In genomic region chrX:53266175-53266574, GRCh38 we compare ENCODE assay signal across 17 cellular contexts. TPM values are rescaled to one million over a fixed set of nuclear protein-coding genes. Genes with fewer than 3 reads are reported as not detected.
DNase-seq lines count a peak whose midpoint lies in the region; ATAC-seq and TF ChIP-seq lines count a peak whose summit lies in the region.
"Had no signal": no experiment of that assay in that cellular context is flagged by ENCODE, and none has a peak within 500 bp of the region (broad histone marks: within the 10 kb centered on the region; RNA-seq: fewer than 3 reads in every experiment).

No MANE protein-coding gene starts in this region.

- H3K36me3 Mint-ChIP-seq in chondrocyte (ENCODE audit: low read depth): peaks cover 2% of the 10 kb centered on the region
- H3K36me3 Mint-ChIP-seq in activated CD4-positive, alpha-beta T cell treated with anti-CD3 and anti-CD28 coated beads for 36 hours (ENCODE audit: low read depth): no peaks in the 10 kb centered on the region
- H3K36me3 Mint-ChIP-seq: activated naive CD8-positive, alpha-beta T cell had no signal

- H4K8ac ChIP-seq in IMR-90 (ENCODE audit: low read depth in 2 of 2, low read length in 2 of 2): peak overlapping the region in 1 of 2 experiments; percentile 35; a peak in 1 of 4 replicates

- in situ Hi-C loops in IMR-90 (cut with MboI; ENCODE audit: low sequenced_read_pairs): no loop called here

- peaks cover 28% of the 10 kb centered on the region; the same call in 1 of the 2 replicates for H3K27me3 ChIP-seq in IMR-90 (ENCODE audit: control insufficient read depth, insufficient read depth, low read length)
- peaks cover 1 to 7% of the 10 kb centered on the region in 2 donors for H3K27me3 ChIP-seq in mucosa of rectum (ENCODE audit: control insufficient read depth in 2 of 2, insufficient read depth in 2 of 2, low read length in 2 of 2)
- H3K27me3 ChIP-seq in upper lobe of right lung: no peaks in the 10 kb centered on the region
- H3K27me3 ChIP-seq: testis had no signal

- H3K4me1 Mint-ChIP-seq in chondrocyte (ENCODE audit: low read depth): peaks cover 22% of the 10 kb centered on the region
- peaks cover 28% of the 10 kb centered on the region for H3K4me1 Mint-ChIP-seq in activated CD4-positive, alpha-beta T cell treated with anti-CD3 and anti-CD28 coated beads for 36 hours

- TF ChIP-seq CTCF in IMR-90 (conservative IDR thresholded peaks at IDR 0.05; ENCODE audit: low read depth, low read length): no peak
- no peak for TF ChIP-seq CTCF in chondrocyte (IDR thresholded peaks at IDR 0.05)
- TF ChIP-seq CTCF in upper lobe of right lung (IDR thresholded peaks at IDR 0.05): no peak

- peaks cover 0 to 17% of the 10 kb centered on the region in 2 experiments; a peak in 1 of 4 replicates for H3K79me1 ChIP-seq in IMR-90 (ENCODE audit: low read depth in 1 of 2, low read length in 2 of 2)

- H3K27ac Mint-ChIP-seq in chondrocyte (ENCODE audit: unreplicated experiment): peak overlapping the region; percentile 67
- no peak overlapping the region for H3K27ac Mint-ChIP-seq in activated CD4-positive, alpha-beta T cell treated with anti-CD3 and anti-CD28 coated beads for 36 hours
- H3K27ac Mint-ChIP-seq: activated CD8-positive, alpha-beta T cell treated with anti-CD3 and anti-CD28 coated beads, Interleukin-2, amount 10 ng/mL, durations not matched to agents 7 days and 5 days; activated naive CD8-positive, alpha-beta T cell; activated T-cell treated with anti-CD3 and anti-CD28 coated beads, Interleukin-2, amount 50 U/mL, for 72 hours had no signal

- no TSS peak for BruUV-seq in IMR-90 (replicated peaks; lab: Mats Ljungman, UMichigan)

- H2AK9ac ChIP-seq in IMR-90 (replicated peaks; ENCODE audit: low read depth, low read length, poor library complexity): no peak overlapping the region

- no peak overlapping the region; the same call in 1 of the 2 replicates for H2BK20ac ChIP-seq in IMR-90 (ENCODE audit: low read depth, low read length)

- no peak for TF ChIP-seq POLR2A in IMR-90 (IDR thresholded peaks at IDR 0.05; ENCODE audit: low read depth, low read length)

- H3K23ac ChIP-seq in IMR-90 (ENCODE audit: low read depth, low read length): no peak overlapping the region; the same call in 1 of the 2 replicates

- H3K36me3 ChIP-seq in IMR-90 (ENCODE audit: control insufficient read depth, insufficient read depth, low read length): no peaks in the 10 kb centered on the region
- no peaks in the 10 kb centered on the region for H3K36me3 ChIP-seq in mucosa of rectum (ENCODE audit: control insufficient read depth in 2 of 2, insufficient read depth in 2 of 2, low read length in 2 of 2)
- no peaks in the 10 kb centered on the region for H3K36me3 ChIP-seq in upper lobe of right lung

- DNase-seq in IMR-90 (no peak), chondrocyte (ENCODE audit: low spot score) (no peak), upper lobe of right lung (no peak), middle frontal gyrus (ENCODE audit: extremely low spot score, low spot score) (no peak), NCI-H82 treated with DMSO at 0.1 percent for 48 hours (lab: John Stamatoyannopoulos, UW; ENCODE audit: unreplicated experiment) (no peak)
- DNase-seq in activated CD4-positive, alpha-beta T cell treated with anti-CD3 and anti-CD28 coated beads for 36 hours: no peak
- DNase-seq: activated CD8-positive, alpha-beta T cell treated with anti-CD3 and anti-CD28 coated beads, Interleukin-2, amount 10 ng/mL, durations not matched to agents 7 days and 5 days; activated T-cell treated with anti-CD3 and anti-CD28 coated beads, Interleukin-2, amount 50 U/mL, for 72 hours; NCI-H1694 treated with DMSO at 0.1 percent for 48 hours; NCI-H226; stimulated activated CD4-positive, alpha-beta T cell treated with anti-CD3 and anti-CD28 coated beads, Interleukin-4, amount 100 ng/mL, for 4 hours; stimulated activated CD8-positive, alpha-beta memory T cell treated with anti-CD3 and anti-CD28 coated beads, Interleukin-4, amount 100 ng/mL, for 48 hours; T-helper 1 cell; testis had no signal

- peak overlapping the region; percentile 22 for H2BK5ac ChIP-seq in IMR-90 (ENCODE audit: low read depth, low read length, poor library complexity, severe bottlenecking)

- H3K14ac ChIP-seq in IMR-90 (replicated peaks; ENCODE audit: low read depth, low read length): peak overlapping the region; percentile 4; the same call in 1 of the 2 replicates

- POLR2A ChIA-PET in IMR-90 (lab: Charles Lee; ENCODE audit: unreplicated experiment): no interaction called here
- POLR2A ChIA-PET in activated CD4-positive, alpha-beta T cell treated with anti-CD3 and anti-CD28 coated beads for 36 hours (lab: Charles Lee): no interaction called here

- H4K20me1 ChIP-seq in IMR-90 (ENCODE audit: insufficient read depth, low read length): peaks cover 23% of the 10 kb centered on the region; the same call in 1 of the 2 replicates

- peak overlapping the region; percentile 70 for H3K4ac ChIP-seq in IMR-90 (ENCODE audit: low read depth, low read length)

- H3K56ac ChIP-seq in IMR-90 (ENCODE audit: extremely low read depth, insufficient read depth, low read length): no peak overlapping the region

- no peaks in the 10 kb centered on the region for H3K9me3 Mint-ChIP-seq in chondrocyte (ENCODE audit: low read depth)
- no peaks in the 10 kb centered on the region for H3K9me3 Mint-ChIP-seq in activated CD4-positive, alpha-beta T cell treated with anti-CD3 and anti-CD28 coated beads for 36 hours (ENCODE audit: low read depth)
- H3K9me3 Mint-ChIP-seq: activated T-cell treated with anti-CD3 and anti-CD28 coated beads, Interleukin-2, amount 50 U/mL, for 72 hours had no signal

- no peak overlapping the region for H2AFZ ChIP-seq in IMR-90 (replicated peaks; ENCODE audit: low read length, poor library complexity)

- peak overlapping the region; percentile 38; the same call in 1 of the 2 replicates for H3K18ac ChIP-seq in IMR-90 (ENCODE audit: low read depth, low read length)

- no peak overlapping the region for H3K4me3 Mint-ChIP-seq in chondrocyte (ENCODE audit: unreplicated experiment)
- H3K4me3 Mint-ChIP-seq in activated CD4-positive, alpha-beta T cell treated with anti-CD3 and anti-CD28 coated beads for 36 hours: no peak overlapping the region
- H3K4me3 Mint-ChIP-seq: activated CD8-positive, alpha-beta T cell treated with anti-CD3 and anti-CD28 coated beads, Interleukin-2, amount 10 ng/mL, durations not matched to agents 7 days and 5 days; activated naive CD8-positive, alpha-beta T cell; activated T-cell treated with anti-CD3 and anti-CD28 coated beads, Interleukin-2, amount 50 U/mL, for 72 hours had no signal

- no peaks in the 10 kb centered on the region for H3K27me3 Mint-ChIP-seq in chondrocyte (ENCODE audit: low read depth)
- H3K27me3 Mint-ChIP-seq in activated CD4-positive, alpha-beta T cell treated with anti-CD3 and anti-CD28 coated beads for 36 hours: no peaks in the 10 kb centered on the region
- H3K27me3 Mint-ChIP-seq: activated naive CD8-positive, alpha-beta T cell had no signal

- H3K4me3 ChIP-seq in IMR-90 (ENCODE audit: insufficient read depth, low read depth, low read length) (no peak overlapping the region), mucosa of rectum (ENCODE audit: low read length in 2 of 2) (no peak overlapping the region), upper lobe of right lung (no peak overlapping the region)
- H3K4me3 ChIP-seq: testis had no signal

- CTCF ChIA-PET in IMR-90 (lab: Yijun Ruan, JAX): no interaction called here
- CTCF ChIA-PET in activated CD4-positive, alpha-beta T cell treated with anti-CD3 and anti-CD28 coated beads for 36 hours (lab: Charles Lee): interaction anchor here (1.0 kb wide), 1 partner anchor 16 kb away, joined by 3 read pairs; no protein-coding TSS in a partner anchor

- dilution Hi-C loops in IMR-90 (cut with HindIII; ENCODE audit: low sequenced_read_pairs, unreplicated experiment): no loop called here

- H3K9ac ChIP-seq in IMR-90 (ENCODE audit: low read depth, low read length) (no peak overlapping the region), mucosa of rectum (ENCODE audit: low read depth in 1 of 2, low read length in 2 of 2) (no peak overlapping the region)

- no peaks in the 10 kb centered on the region for H3K9me3 ChIP-seq in IMR-90 (ENCODE audit: control insufficient read depth, insufficient read depth, low read length)
- no peaks in the 10 kb centered on the region for H3K9me3 ChIP-seq in mucosa of rectum (ENCODE audit: control insufficient read depth in 2 of 2, low read length in 2 of 2)
- H3K9me3 ChIP-seq in upper lobe of right lung: no peaks in the 10 kb centered on the region
- H3K9me3 ChIP-seq: testis had no signal

- ATAC-seq in IMR-90 (ENCODE audit: low read depth) (peak; percentile 21), upper lobe of right lung (no peak)
- no peak for ATAC-seq in activated CD4-positive, alpha-beta T cell treated with anti-CD3 and anti-CD28 coated beads for 36 hours
- ATAC-seq: activated CD8-positive, alpha-beta T cell treated with anti-CD3 and anti-CD28 coated beads, Interleukin-2, amount 10 ng/mL, durations not matched to agents 7 days and 5 days; activated T-cell treated with anti-CD3 and anti-CD28 coated beads, Interleukin-2, amount 50 U/mL, for 72 hours had no signal

- H2BK15ac ChIP-seq in IMR-90 (ENCODE audit: low read depth, low read length): 0 out of 3 replicates have a peak overlapping the region, but pooled peaks have one; percentile 21

- H4K91ac ChIP-seq in IMR-90 (ENCODE audit: insufficient read depth, low read depth, low read length): peak overlapping the region; percentile 55

- H3K9me1 ChIP-seq in IMR-90 (ENCODE audit: insufficient read depth, low read length): peaks cover 24% of the 10 kb centered on the region

- intact Hi-C loops in IMR-90 (cut with micrococcal nuclease): no loop called here
- intact Hi-C loops in upper lobe of right lung (cut with DNase I): no loop called here
- intact Hi-C loops in activated CD4-positive, alpha-beta T cell treated with anti-CD3 and anti-CD28 coated beads for 36 hours (cut with DNase I, micrococcal nuclease): no loop called here

- H3K27ac ChIP-seq in IMR-90 (ENCODE audit: insufficient read depth, low read length): peak overlapping the region; percentile 70; the same call in 1 of the 2 replicates
- H3K27ac ChIP-seq in mucosa of rectum (ENCODE audit: low read depth in 2 of 2, low read length in 2 of 2): peak overlapping the region; percentile 51 to 66
- H3K27ac ChIP-seq in upper lobe of right lung: peak overlapping the region; percentile 36
- H3K27ac ChIP-seq: C4-2B, testis had no signal

- H3K4me1 ChIP-seq in IMR-90 (ENCODE audit: control insufficient read depth, insufficient read depth, low read length) (peaks cover 24% of the 10 kb centered on the region), mucosa of rectum (ENCODE audit: control insufficient read depth in 2 of 2, insufficient read depth in 2 of 2, low read length in 2 of 2) (peaks cover 4 to 11% of the 10 kb centered on the region in 2 donors), upper lobe of right lung (peaks cover 3% of the 10 kb centered on the region)
- H3K4me1 ChIP-seq: testis had no signal

- H4K5ac ChIP-seq in IMR-90 (ENCODE audit: low read depth, low read length): peak overlapping the region; percentile 42; the same call in 1 of the 2 replicates

- H3K4me2 ChIP-seq in IMR-90 (ENCODE audit: low read depth, low read length): no peak overlapping the region

- peak overlapping the region; percentile 43 for H2AK5ac ChIP-seq in IMR-90 (ENCODE audit: low read depth, low read length)

- no CpG with 5 or more reads among the region's 5 CpGs for WGBS in IMR-90 (ENCODE audit: extremely low coverage in 2 of 2, insufficient read length in 1 of 2), 2 experiments

- H2BK120ac ChIP-seq in IMR-90 (ENCODE audit: low read depth, low read length): peak overlapping the region; percentile 11; the same call in 1 of the 2 replicates

- TF ChIP-seq RAD21 in IMR-90 (IDR thresholded peaks at IDR 0.05; ENCODE audit: low read length): no peak

RNA-seq across cellular contexts. Expression of gene IQSEC2, which starts 15.2 kb away (rescaled TPM):
- 2.5 and 3.9 TPM in 2 replicates for total RNA-seq in IMR-90 (2012; rRNA removed)
- polyA plus RNA-seq in IMR-90 (2012; rRNA removed): 11.4 and 13.0 TPM in 2 replicates
- polyA plus RNA-seq in IMR-90 (2012; cell fraction: cytosol; rRNA removed): 11.5 and 14.2 TPM in 2 replicates
- 17.3 and 23.1 TPM in 2 replicates for polyA plus RNA-seq in IMR-90 (2012; cell fraction: nucleus; rRNA removed; ENCODE audit: low replicate concordance)
- total RNA-seq in chondrocyte: 8.0 to 11.6 TPM (median 8.2 TPM) in 3 replicates
- total RNA-seq in upper lobe of right lung: 17.3 TPM
- total RNA-seq in activated CD4-positive, alpha-beta T cell treated with anti-CD3 and anti-CD28 coated beads for 36 hours: under 1 TPM; 0.21 TPM
- total RNA-seq: activated CD8-positive, alpha-beta T cell treated with anti-CD3 and anti-CD28 coated beads, Interleukin-2, amount 10 ng/mL, durations not matched to agents 7 days and 5 days had no signal

RNA-seq across cellular contexts. Expression of gene KDM5C, which starts 41.2 kb away (rescaled TPM):
- total RNA-seq in IMR-90 (2012; rRNA removed): 65.8 and 84.6 TPM in 2 replicates
- polyA plus RNA-seq in IMR-90 (2012; rRNA removed): 75.4 and 75.8 TPM in 2 replicates
- 55.1 and 56.5 TPM in 2 replicates for polyA plus RNA-seq in IMR-90 (2012; cell fraction: cytosol; rRNA removed)
- polyA plus RNA-seq in IMR-90 (2012; cell fraction: nucleus; rRNA removed; ENCODE audit: low replicate concordance): 183 and 297 TPM in 2 replicates
- 70.1 to 85.0 TPM (median 75.2 TPM) in 3 replicates for total RNA-seq in chondrocyte
- 65.2 TPM for total RNA-seq in upper lobe of right lung
- total RNA-seq in activated CD4-positive, alpha-beta T cell treated with anti-CD3 and anti-CD28 coated beads for 36 hours: 10 to 100 TPM; 84.6 to 96.5 TPM
